1 cellular context compared by ENCODE assay signal in the genomic region with DNA sequence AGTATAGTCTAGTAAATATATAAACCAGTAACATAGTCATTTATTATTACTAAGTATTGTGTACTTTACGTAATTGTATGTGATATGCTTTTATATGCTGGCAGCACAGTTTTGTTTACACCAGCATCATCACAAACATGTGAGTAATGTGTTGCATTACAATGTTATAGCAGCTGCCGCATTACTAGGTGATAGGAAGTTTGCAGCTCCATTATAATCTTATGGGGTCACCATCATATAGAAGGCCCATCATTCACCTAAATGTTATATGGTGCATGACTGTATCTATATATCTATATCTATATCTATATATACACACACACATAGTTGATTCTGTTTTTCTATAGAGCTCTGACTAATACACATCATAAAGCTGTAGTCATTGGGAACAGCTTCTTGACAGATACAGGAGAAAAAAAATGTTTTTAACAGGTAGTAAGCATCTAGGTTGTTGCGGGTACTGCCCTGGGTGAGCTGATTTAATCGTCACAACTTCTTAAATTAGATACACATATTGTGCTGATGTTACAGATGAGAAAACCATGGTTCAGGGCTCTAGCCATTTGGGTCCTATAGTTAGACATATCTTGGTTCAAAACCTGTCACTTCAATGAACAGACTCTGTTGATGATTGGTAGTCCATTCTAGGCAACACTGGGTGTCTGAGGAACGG.
TF ChIP-seq lines count a peak whose summit lies in the region.

No MANE protein-coding gene starts in this region.

TF ChIP-seq in HepG2, 621 proteins besides CTCF, POLR2A, EP300 and RAD21:
- TF ChIP-seq ZNF432 (CRISPR knock-in tag; IDR thresholded peaks at IDR 0.05; ENCODE audit: borderline replicate concordance) = no peak
- TF ChIP-seq, protein P1, sequence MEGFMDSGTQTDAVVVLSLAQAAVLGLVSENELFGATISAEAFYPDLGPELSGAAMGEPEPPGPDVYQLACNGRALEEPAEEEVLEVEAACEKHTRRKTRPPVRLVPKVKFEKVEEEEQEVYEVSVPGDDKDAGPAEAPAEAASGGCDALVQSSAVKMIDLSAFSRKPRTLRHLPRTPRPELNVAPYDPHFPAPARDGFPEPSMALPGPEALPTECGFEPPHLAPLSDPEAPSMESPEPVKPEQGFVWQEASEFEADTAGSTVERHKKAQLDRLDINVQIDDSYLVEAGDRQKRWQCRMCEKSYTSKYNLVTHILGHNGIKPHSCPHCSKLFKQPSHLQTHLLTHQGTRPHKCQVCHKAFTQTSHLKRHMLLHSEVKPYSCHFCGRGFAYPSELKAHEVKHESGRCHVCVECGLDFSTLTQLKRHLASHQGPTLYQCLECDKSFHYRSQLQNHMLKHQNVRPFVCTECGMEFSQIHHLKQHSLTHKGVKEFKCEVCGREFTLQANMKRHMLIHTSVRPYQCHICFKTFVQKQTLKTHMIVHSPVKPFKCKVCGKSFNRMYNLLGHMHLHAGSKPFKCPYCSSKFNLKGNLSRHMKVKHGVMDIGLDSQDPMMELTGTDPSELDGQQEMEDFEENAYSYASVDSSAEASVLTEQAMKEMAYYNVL (CRISPR knock-in tag; IDR thresholded peaks at IDR 0.05; ENCODE audit: borderline replicate concordance) = no peak
- no peak for TF ChIP-seq HMGXB3 (CRISPR knock-in tag; IDR thresholded peaks at IDR 0.05; ENCODE audit: borderline replicate concordance)
- TF ChIP-seq, protein P2, sequence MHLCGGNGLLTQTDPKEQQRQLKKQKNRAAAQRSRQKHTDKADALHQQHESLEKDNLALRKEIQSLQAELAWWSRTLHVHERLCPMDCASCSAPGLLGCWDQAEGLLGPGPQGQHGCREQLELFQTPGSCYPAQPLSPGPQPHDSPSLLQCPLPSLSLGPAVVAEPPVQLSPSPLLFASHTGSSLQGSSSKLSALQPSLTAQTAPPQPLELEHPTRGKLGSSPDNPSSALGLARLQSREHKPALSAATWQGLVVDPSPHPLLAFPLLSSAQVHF (CRISPR knock-in tag; IDR thresholded peaks at IDR 0.05) = no peak
- TF ChIP-seq ASH2L (IDR thresholded peaks at IDR 0.05; ENCODE audit: insufficient read length, low read depth, low read length) = no peak
- no peak for TF ChIP-seq STAT5B (CRISPR knock-in tag; IDR thresholded peaks at IDR 0.05)
